12 cellular contexts compared by ENCODE assay signal in genomic region chr20:34578521-34579147, GRCh38. TPM values are rescaled to one million over a fixed set of nuclear protein-coding genes. Genes with fewer than 3 reads are reported as not detected.
DNase-seq lines count a peak whose midpoint lies in the region; ATAC-seq and TF ChIP-seq lines count a peak whose summit lies in the region.
"Had no signal": no experiment of that assay in that cellular context is flagged by ENCODE, and none has a peak within 500 bp of the region (broad histone marks: within the 10 kb centered on the region; RNA-seq: fewer than 3 reads in every experiment).

No MANE protein-coding gene starts in this region.

- DNase-seq in activated CD4-positive, alpha-beta T cell treated with anti-CD3 and anti-CD28 coated beads, Interleukin-2, amount 10 ng/mL, durations not matched to agents 7 days and 5 days, result no peak
- no peak for DNase-seq in activated CD4-positive, alpha-beta T cell treated with anti-CD3 and anti-CD28 coated beads for 1 hour
- DNase-seq in esophagus muscularis mucosa (ENCODE audit: extremely low spot score) (peak; percentile 62), mesothelial cell of epicardium (ENCODE audit: low spot score in 2 of 2, unreplicated experiment in 2 of 2) (no peak), testis (peak; percentile 18), NCI-H510A treated with DMSO at 0.1 percent for 48 hours (lab: John Stamatoyannopoulos, UW) (no peak)
- DNase-seq in stimulated activated CD4-positive, alpha-beta T cell treated with anti-CD3 and anti-CD28 coated beads, Interleukin-4, amount 100 ng/mL, for 4 hours, result no peak
- DNase-seq: NCI-H2107; stimulated activated naive CD8-positive, alpha-beta T cell treated with anti-CD3 and anti-CD28 coated beads, Interleukin-15, Interleukin-2, amounts not matched to agents 100 U/mL and 50 U/mL, for 24 hours had no signal

- H3K4me3 ChIP-seq in esophagus muscularis mucosa (no peak overlapping the region), testis (no peak overlapping the region)

- peaks cover 36% of the 10 kb centered on the region for H3K4me1 Mint-ChIP-seq in activated CD4-positive, alpha-beta T cell treated with anti-CD3 and anti-CD28 coated beads, Interleukin-2, amount 10 ng/mL, durations not matched to agents 7 days and 5 days
- H3K4me1 Mint-ChIP-seq in mesothelial cell of epicardium, result peaks cover 28% of the 10 kb centered on the region

- TF ChIP-seq CTCF in esophagus muscularis mucosa (IDR thresholded peaks at IDR 0.05), result no peak
- TF ChIP-seq CTCF in mesothelial cell of epicardium (IDR thresholded peaks at IDR 0.05; ENCODE audit: unreplicated experiment), result no peak
- no peak for TF ChIP-seq CTCF in testis (IDR thresholded peaks at IDR 0.05)

- no peak overlapping the region for H3K4me3 Mint-ChIP-seq in activated CD4-positive, alpha-beta T cell treated with anti-CD3 and anti-CD28 coated beads, Interleukin-2, amount 10 ng/mL, durations not matched to agents 7 days and 5 days
- no peak overlapping the region for H3K4me3 Mint-ChIP-seq in mesothelial cell of epicardium
- H3K4me3 Mint-ChIP-seq: activated naive CD8-positive, alpha-beta T cell; dendritic cell treated with granulocyte-macrophage colony-stimulating factor and Interleukin-4, amounts not matched to agents 40 ng/mL and 50 ng/mL, for 4 days had no signal

- H3K36me3 ChIP-seq in esophagus muscularis mucosa, result peaks cover 5 to 46% (median 23%) of the 10 kb centered on the region in 4 donors
- H3K36me3 ChIP-seq in testis (ENCODE audit: low read depth, missing control alignments), result no peaks in the 10 kb centered on the region

- peaks cover 22 to 43% (median 31%) of the 10 kb centered on the region in 4 donors for H3K4me1 ChIP-seq in esophagus muscularis mucosa
- H3K4me1 ChIP-seq in testis, result peaks cover 8% of the 10 kb centered on the region

- no peaks in the 10 kb centered on the region for H3K27me3 Mint-ChIP-seq in activated CD4-positive, alpha-beta T cell treated with anti-CD3 and anti-CD28 coated beads, Interleukin-2, amount 10 ng/mL, durations not matched to agents 7 days and 5 days
- H3K27me3 Mint-ChIP-seq in mesothelial cell of epicardium (ENCODE audit: low read depth), result no peaks in the 10 kb centered on the region
- H3K27me3 Mint-ChIP-seq: activated naive CD8-positive, alpha-beta T cell; dendritic cell treated with granulocyte-macrophage colony-stimulating factor and Interleukin-4, amounts not matched to agents 40 ng/mL and 50 ng/mL, for 4 days had no signal

- POLR2A ChIA-PET in activated CD4-positive, alpha-beta T cell treated with anti-CD3 and anti-CD28 coated beads, Interleukin-2, amount 10 ng/mL, durations not matched to agents 7 days and 5 days (lab: Charles Lee), result no interaction called here

- no peak for ATAC-seq in HG03442 (IDR thresholded peaks at IDR 0.05; ENCODE audit: unreplicated experiment)
- ATAC-seq: stimulated activated naive CD8-positive, alpha-beta T cell treated with anti-CD3 and anti-CD28 coated beads, Interleukin-15, Interleukin-2, amounts not matched to agents 100 U/mL and 50 U/mL, for 24 hours had no signal

- CTCF ChIA-PET in activated CD4-positive, alpha-beta T cell treated with anti-CD3 and anti-CD28 coated beads, Interleukin-2, amount 10 ng/mL, durations not matched to agents 7 days and 5 days (lab: Charles Lee), result no interaction called here

- H3K36me3 Mint-ChIP-seq in activated CD4-positive, alpha-beta T cell treated with anti-CD3 and anti-CD28 coated beads, Interleukin-2, amount 10 ng/mL, durations not matched to agents 7 days and 5 days (ENCODE audit: low read depth), result peaks cover 17% of the 10 kb centered on the region
- peaks cover 13% of the 10 kb centered on the region for H3K36me3 Mint-ChIP-seq in mesothelial cell of epicardium

- TF ChIP-seq POLR2A in esophagus muscularis mucosa (IDR thresholded peaks at IDR 0.05; ENCODE audit: low read depth) (no peak), testis (IDR thresholded peaks at IDR 0.05) (no peak)

- H3K9me3 Mint-ChIP-seq in activated CD4-positive, alpha-beta T cell treated with anti-CD3 and anti-CD28 coated beads, Interleukin-2, amount 10 ng/mL, durations not matched to agents 7 days and 5 days, result no peaks in the 10 kb centered on the region
- no peaks in the 10 kb centered on the region for H3K9me3 Mint-ChIP-seq in mesothelial cell of epicardium
- H3K9me3 Mint-ChIP-seq: dendritic cell treated with granulocyte-macrophage colony-stimulating factor and Interleukin-4, amounts not matched to agents 40 ng/mL and 50 ng/mL, for 4 days had no signal

- WGBS in esophagus muscularis mucosa, result 78% methylated on average over 9 of the region's 9 CpGs
- WGBS in testis, 2 donors, result 56 to 64% methylated on average over 7 to 9 of the region's 9 CpGs

- H3K27ac Mint-ChIP-seq in activated CD4-positive, alpha-beta T cell treated with anti-CD3 and anti-CD28 coated beads, Interleukin-2, amount 10 ng/mL, durations not matched to agents 7 days and 5 days, result peak overlapping the region; percentile 50
- peak overlapping the region; percentile 43 for H3K27ac Mint-ChIP-seq in mesothelial cell of epicardium
- H3K27ac Mint-ChIP-seq: activated naive CD8-positive, alpha-beta T cell; dendritic cell treated with granulocyte-macrophage colony-stimulating factor and Interleukin-4, amounts not matched to agents 40 ng/mL and 50 ng/mL, for 4 days had no signal

- no peak for TF ChIP-seq EP300 in esophagus muscularis mucosa (IDR thresholded peaks at IDR 0.05)

- H3K27me3 ChIP-seq in esophagus muscularis mucosa (no peaks in the 10 kb centered on the region), testis (no peaks in the 10 kb centered on the region)

- no peaks in the 10 kb centered on the region for H3K9me3 ChIP-seq in esophagus muscularis mucosa
- no peaks in the 10 kb centered on the region for H3K9me3 ChIP-seq in testis

- H3K27ac ChIP-seq in esophagus muscularis mucosa (replicated peaks in 1 of 4), result peak overlapping the region in 3 of 4 donors; percentile 1 to 37 (median 25)
- H3K27ac ChIP-seq in testis, result peak overlapping the region in 1 of 2 donors; percentile 37

- intact Hi-C loops in esophagus muscularis mucosa (cut with DNase I), result loop anchor here (2.0 to 5.0 kb wide), 2 partner anchors 129 to 190 kb away; no protein-coding TSS in a partner anchor
- intact Hi-C loops in testis (cut with DNase I; ENCODE audit: low total_unique reads), result no loop called here

RNA-seq across cellular contexts. Expression of gene MAP1LC3A, which starts 20.1 kb away (rescaled TPM):
- total RNA-seq in activated CD4-positive, alpha-beta T cell treated with anti-CD3 and anti-CD28 coated beads, Interleukin-2, amount 10 ng/mL, durations not matched to agents 7 days and 5 days, result 1 to 10 TPM; 2.6 to 2.7 TPM
- total RNA-seq in esophagus muscularis mucosa, result 100 to 1,000 TPM in 3 of 4 donors, 10 to 100 TPM in 1; 83.9 to 152 (median 111) TPM
- 36.0 to 42.2 TPM (median 37.8 TPM) in 3 replicates for total RNA-seq in mesothelial cell of epicardium
- 100 to 1,000 TPM in 1 of 2 donors, 10 to 100 TPM in 1; 100.0 to 104 TPM for total RNA-seq in testis
- polyA plus RNA-seq in testis (ENCODE audit: insufficient read depth, low read depth, low replicate concordance), result 62.9 TPM

Comparison
In these comparisons a context has a peak if more than half of its experiments do, and no peak if none do; other contexts are left out.
1. DNase-seq: peak in esophagus muscularis mucosa (single experiment) and testis (single experiment); none in activated CD4-positive, alpha-beta T cell treated with anti-CD3 and anti-CD28 coated beads, Interleukin-2, amount 10 ng/mL, durations not matched to agents 7 days and 5 days (single experiment), activated CD4-positive, alpha-beta T cell treated with anti-CD3 and anti-CD28 coated beads for 1 hour (single experiment), mesothelial cell of epicardium (0 of 2), stimulated activated CD4-positive, alpha-beta T cell treated with anti-CD3 and anti-CD28 coated beads, Interleukin-4, amount 100 ng/mL, for 4 hours (0 of 2) and NCI-H510A treated with DMSO at 0.1 percent for 48 hours (single experiment).